In genomic region chr15:40737048-40737447, GRCh38 we compare ENCODE assay signal across 15 cellular contexts. TPM values are rescaled to one million over a fixed set of nuclear protein-coding genes. Genes with fewer than 3 reads are reported as not detected.
"Had no signal": no experiment of that assay in that cellular context is flagged by ENCODE, and none has a peak within 500 bp of the region (broad histone marks: within the 10 kb centered on the region; RNA-seq: fewer than 3 reads in every experiment).

No MANE protein-coding gene starts in this region.

- DNase-seq: activated CD4-positive, alpha-beta memory T cell treated with anti-CD3 and anti-CD28 coated beads for 36 hours; activated gamma-delta T cell treated with Interleukin-2 at 50 U/mL for 16 hours; activated T-cell treated with anti-CD3 and anti-CD28 coated beads, Interleukin-2, amount 50 U/mL, for 48 hours; dorsolateral prefrontal cortex; foreskin fibroblast; left cardiac atrium; naive thymus-derived CD4-positive, alpha-beta T cell; posterior cingulate gyrus; right cardiac atrium; transverse colon had no signal

- H3K4me3 Mint-ChIP-seq: activated CD4-positive, alpha-beta memory T cell treated with anti-CD3 and anti-CD28 coated beads for 36 hours; naive thymus-derived CD4-positive, alpha-beta T cell; stimulated activated effector memory CD8-positive, alpha-beta T cell treated with anti-CD3 and anti-CD28 coated beads, Interleukin-12 subunit alpha, Interleukin-12 subunit beta, amount 100 ng/mL, for 72 hours had no signal

- H3K4me1 Mint-ChIP-seq: naive thymus-derived CD4-positive, alpha-beta T cell; stimulated activated effector memory CD8-positive, alpha-beta T cell treated with anti-CD3 and anti-CD28 coated beads, Interleukin-12 subunit alpha, Interleukin-12 subunit beta, amount 100 ng/mL, for 72 hours had no signal

- H3K9me3 ChIP-seq: ascending aorta, neutrophil, transverse colon had no signal

- H3K4me3 ChIP-seq: ascending aorta, dorsolateral prefrontal cortex, lung, transverse colon had no signal

- ATAC-seq: esophagus mucosa; left cardiac atrium; naive thymus-derived CD4-positive, alpha-beta T cell; right cardiac atrium; stimulated activated effector memory CD8-positive, alpha-beta T cell treated with anti-CD3 and anti-CD28 coated beads, Interleukin-12 subunit alpha, Interleukin-12 subunit beta, amount 100 ng/mL, for 72 hours had no signal

- H3K9me3 Mint-ChIP-seq: activated CD4-positive, alpha-beta memory T cell treated with anti-CD3 and anti-CD28 coated beads for 36 hours; naive thymus-derived CD4-positive, alpha-beta T cell; stimulated activated effector memory CD8-positive, alpha-beta T cell treated with anti-CD3 and anti-CD28 coated beads, Interleukin-12 subunit alpha, Interleukin-12 subunit beta, amount 100 ng/mL, for 72 hours had no signal

- H3K27ac ChIP-seq: ascending aorta, dorsolateral prefrontal cortex, neutrophil, transverse colon had no signal

- H3K27ac Mint-ChIP-seq: naive thymus-derived CD4-positive, alpha-beta T cell; stimulated activated effector memory CD8-positive, alpha-beta T cell treated with anti-CD3 and anti-CD28 coated beads, Interleukin-12 subunit alpha, Interleukin-12 subunit beta, amount 100 ng/mL, for 72 hours had no signal

- H3K27me3 Mint-ChIP-seq: activated CD4-positive, alpha-beta memory T cell treated with anti-CD3 and anti-CD28 coated beads for 36 hours; naive thymus-derived CD4-positive, alpha-beta T cell had no signal

- H3K4me1 ChIP-seq: ascending aorta, transverse colon had no signal

- H3K27me3 ChIP-seq: ascending aorta, dorsolateral prefrontal cortex, neutrophil, transverse colon had no signal

RNA-seq across cellular contexts. Expression of gene C15orf62, which starts 32.7 kb away (rescaled TPM):
- total RNA-seq: ascending aorta had no signal

RNA-seq across cellular contexts. Expression of gene RAD51, which starts 42.1 kb away (rescaled TPM):
- total RNA-seq: ascending aorta had no signal
